ENCODE assay signal across 17 cellular contexts in genomic region chr9:68763104-68763503, GRCh38.
"Had no signal": no experiment of that assay in that cellular context is flagged by ENCODE, and none has a peak within 500 bp of the region (broad histone marks: within the 10 kb centered on the region; RNA-seq: fewer than 3 reads in every experiment).

No MANE protein-coding gene starts in this region.

- ATAC-seq: activated CD8-positive, alpha-beta T cell treated with anti-CD3 and anti-CD28 coated beads for 36 hours; activated T-cell treated with anti-CD3 and anti-CD28 coated beads, Interleukin-2, amount 50 U/mL, for 4 hours; natural killer cell treated with Interleukin-12 subunit alpha and Interleukin-12 subunit beta and Interleukin-15 and Interleukin-18, amount 100 ng/mL, for 72 hours; stimulated activated naive CD8-positive, alpha-beta T cell treated with anti-CD3 and anti-CD28 coated beads, Interleukin-15, amount 100 ng/mL, for 72 hours had no signal

- H3K27me3 ChIP-seq: testis had no signal

- H3K4me1 ChIP-seq: testis had no signal

- H3K4me3 ChIP-seq: testis had no signal

- DNase-seq: activated CD4-positive, alpha-beta T cell treated with anti-CD3 and anti-CD28 coated beads for 4 hours; activated CD8-positive, alpha-beta T cell treated with anti-CD3 and anti-CD28 coated beads for 36 hours; activated effector memory CD4-positive, alpha-beta T cell treated with Interleukin-2 at 50 U/mL for 16 hours; activated naive CD4-positive, alpha-beta T cell treated with anti-CD3 and anti-CD28 coated beads, Interleukin-2, amount 50 U/mL, for 16 hours; activated T-cell treated with anti-CD3 and anti-CD28 coated beads, Interleukin-2, amount 50 U/mL, for 4 hours; foreskin melanocyte; head of caudate nucleus; immature natural killer cell; mesendoderm; nucleus accumbens; stimulated activated CD4-positive, alpha-beta T cell treated with anti-CD3 and anti-CD28 coated beads, Interleukin-15, amount 100 ng/mL, for 24 hours; stimulated activated CD4-positive, alpha-beta T cell treated with anti-CD3 and anti-CD28 coated beads, Interleukin-4, amount 100 ng/mL, for 24 hours; stimulated activated naive CD8-positive, alpha-beta T cell treated with anti-CD3 and anti-CD28 coated beads, Interleukin-15, amount 100 ng/mL, for 72 hours; testis; WERI-Rb-1 had no signal

- H3K36me3 ChIP-seq: WERI-Rb-1 had no signal

- H3K27ac ChIP-seq: epithelial cell of prostate, testis, WERI-Rb-1 had no signal

- H3K9me3 ChIP-seq: testis had no signal
